Comparison of ENCODE assay signal across 1 cellular context in genomic region chr14:25042362-25043299, GRCh38.
TF ChIP-seq lines count a peak whose summit lies in the region.

No MANE protein-coding gene starts in this region.

TF ChIP-seq in HepG2, 621 proteins besides CTCF, POLR2A, EP300 and RAD21 (continued from another document and continues in another):
- TF ChIP-seq ZNF646 (CRISPR knock-in tag; IDR thresholded peaks at IDR 0.05) (no peak), EEA1 (CRISPR knock-in tag; IDR thresholded peaks at IDR 0.05; ENCODE audit: borderline replicate concordance) (no peak), ZKSCAN1 (IDR thresholded peaks at IDR 0.05; ENCODE audit: low read length) (no peak), ZNF574 (CRISPR knock-in tag; IDR thresholded peaks at IDR 0.05) (no peak), ZBTB34 (CRISPR knock-in tag; IDR thresholded peaks at IDR 0.05) (no peak), NR3C1 (CRISPR knock-in tag; IDR thresholded peaks at IDR 0.05) (no peak), MLXIP (CRISPR knock-in tag; IDR thresholded peaks at IDR 0.05; ENCODE audit: borderline replicate concordance) (no peak), PHF5A (CRISPR knock-in tag; IDR thresholded peaks at IDR 0.05; ENCODE audit: low read depth, unreplicated experiment) (no peak), FOXP4 (CRISPR knock-in tag; IDR thresholded peaks at IDR 0.05) (no peak), PAWR (CRISPR knock-in tag; IDR thresholded peaks at IDR 0.05; ENCODE audit: borderline replicate concordance) (no peak), SETDB1 (CRISPR knock-in tag; IDR thresholded peaks at IDR 0.05; ENCODE audit: borderline replicate concordance) (0 out of 2 replicates have a peak, but pooled peaks have one; percentile 49), TARDBP (CRISPR knock-in tag; IDR thresholded peaks at IDR 0.05) (no peak), RELA (CRISPR knock-in tag; IDR thresholded peaks at IDR 0.05) (no peak), PBX3 (CRISPR knock-in tag; IDR thresholded peaks at IDR 0.05; ENCODE audit: borderline replicate concordance) (no peak), SP4 (CRISPR knock-in tag; IDR thresholded peaks at IDR 0.05) (no peak), ZNF639 (CRISPR knock-in tag; conservative IDR thresholded peaks at IDR 0.05) (no peak), FOXM1 (CRISPR knock-in tag; IDR thresholded peaks at IDR 0.05) (no peak), ZNF782 (CRISPR knock-in tag; IDR thresholded peaks at IDR 0.05; ENCODE audit: borderline replicate concordance) (no peak), SYNCRIP (IDR thresholded peaks at IDR 0.05; ENCODE audit: insufficient read depth, low read depth, low read length) (no peak), HINFP (CRISPR knock-in tag; IDR thresholded peaks at IDR 0.05; ENCODE audit: low read depth) (no peak), ZNF770 (CRISPR knock-in tag; IDR thresholded peaks at IDR 0.05) (no peak), ZNF121 (CRISPR knock-in tag; IDR thresholded peaks at IDR 0.05) (no peak), ZNF598 (CRISPR knock-in tag; IDR thresholded peaks at IDR 0.05; ENCODE audit: borderline replicate concordance) (0 out of 2 replicates have a peak, but pooled peaks have one; percentile 71), ZNF850 (CRISPR knock-in tag; conservative IDR thresholded peaks at IDR 0.05) (no peak), ZNF790 (CRISPR knock-in tag; IDR thresholded peaks at IDR 0.05; ENCODE audit: borderline replicate concordance) (no peak), ZNF354B (CRISPR knock-in tag; IDR thresholded peaks at IDR 0.05) (no peak), PCBP1 (IDR thresholded peaks at IDR 0.05; ENCODE audit: borderline replicate concordance, low read depth, low read length) (no peak), SIN3B (IDR thresholded peaks at IDR 0.05; ENCODE audit: low read length) (no peak), NR2F1 (CRISPR knock-in tag; IDR thresholded peaks at IDR 0.05) (no peak)
